Comparison of ENCODE assay signal across 1 cellular context in the genomic region with DNA sequence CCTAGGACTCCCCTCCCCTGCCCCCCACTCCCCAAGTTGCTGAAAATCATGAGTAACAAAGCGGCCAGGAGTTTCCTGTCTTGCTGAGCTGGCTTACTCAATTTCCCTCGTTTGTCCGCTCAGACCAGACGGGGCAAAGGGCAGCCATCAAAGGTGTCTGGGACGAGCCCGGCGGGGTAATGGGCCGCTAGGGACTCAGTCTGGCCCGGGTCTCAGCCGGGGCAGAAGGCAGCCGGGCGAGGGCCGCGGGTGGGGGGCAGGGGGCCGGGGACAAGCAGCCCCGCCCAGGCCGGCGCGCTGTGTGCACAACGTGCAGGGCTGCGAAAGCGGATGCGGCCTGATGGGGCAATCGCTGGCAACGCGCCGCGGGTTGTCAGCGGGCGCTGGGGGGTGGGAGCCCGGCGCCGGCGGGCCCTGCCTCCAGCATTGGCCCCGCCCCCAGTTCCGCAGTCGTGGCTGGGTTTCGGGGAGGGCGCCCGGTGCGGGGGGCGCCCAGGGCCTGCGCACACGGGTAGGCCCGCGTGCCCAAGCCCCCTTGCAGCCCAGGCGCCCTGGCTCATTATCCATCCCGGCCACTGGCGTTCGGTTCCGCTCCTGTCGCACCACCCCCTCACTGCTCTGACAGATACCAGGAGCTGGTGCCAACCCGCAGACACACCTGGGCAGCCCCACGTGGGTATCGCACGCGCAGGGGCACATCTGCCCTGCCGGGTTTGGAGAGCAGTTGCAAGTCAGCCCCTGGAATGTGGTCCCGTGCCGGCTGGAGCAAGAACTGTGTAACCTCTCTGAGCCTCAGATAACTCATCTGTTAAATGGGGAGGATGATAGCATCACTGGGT.
TF ChIP-seq lines count a peak whose summit lies in the region.

No MANE protein-coding gene starts in this region.

TF ChIP-seq in K562, 482 proteins besides CTCF, POLR2A, EP300 and RAD21 (continued from another document and continues in another):
- no peak for TF ChIP-seq PATZ1 (CRISPR knock-in tag; IDR thresholded peaks at IDR 0.05; ENCODE audit: borderline replicate concordance)
- TF ChIP-seq NR2C1 (IDR thresholded peaks at IDR 0.05): no peak
- peak; percentile 62 for TF ChIP-seq NR2C1 (tag; IDR thresholded peaks at IDR 0.05)
- no peak for TF ChIP-seq ZMIZ1 (IDR thresholded peaks at IDR 0.05; ENCODE audit: low read depth in 2 of 2, low read length in 2 of 2)
- peak; percentile 77; the same call in 1 of the 2 replicates for TF ChIP-seq E2F3 (CRISPR knock-in tag; IDR thresholded peaks at IDR 0.05)
- peak; percentile 83 for TF ChIP-seq BHLHE40 (IDR thresholded peaks at IDR 0.05; ENCODE audit: low read length)
- TF ChIP-seq SRSF7 (optimal IDR thresholded peaks at IDR 0.05; ENCODE audit: low read depth, low read length): no peak
- TF ChIP-seq ZNF175 (CRISPR knock-in tag; IDR thresholded peaks at IDR 0.05; ENCODE audit: low read depth): no peak
- peak; percentile 72; the same call in 1 of the 2 replicates for TF ChIP-seq TCF15 (CRISPR knock-in tag; IDR thresholded peaks at IDR 0.05)
- TF ChIP-seq RBM34 (IDR thresholded peaks at IDR 0.05; ENCODE audit: borderline replicate concordance, insufficient read depth, low read length): no peak
- TF ChIP-seq MXI1 (IDR thresholded peaks at IDR 0.05; ENCODE audit: low read depth, low read length): no peak
- no peak for TF ChIP-seq PURB (CRISPR knock-in tag; IDR thresholded peaks at IDR 0.05; ENCODE audit: low read depth)
- peak; percentile 50; the same call in 1 of the 2 replicates for TF ChIP-seq ELF2 (CRISPR knock-in tag; IDR thresholded peaks at IDR 0.05)
- no peak for TF ChIP-seq ZNF282 (CRISPR knock-in tag; IDR thresholded peaks at IDR 0.05)
- no peak for TF ChIP-seq ZNF696 (CRISPR knock-in tag; conservative IDR thresholded peaks at IDR 0.05)
- TF ChIP-seq ZNF311 (CRISPR knock-in tag; IDR thresholded peaks at IDR 0.05): peak; percentile 85
- TF ChIP-seq, protein P1, sequence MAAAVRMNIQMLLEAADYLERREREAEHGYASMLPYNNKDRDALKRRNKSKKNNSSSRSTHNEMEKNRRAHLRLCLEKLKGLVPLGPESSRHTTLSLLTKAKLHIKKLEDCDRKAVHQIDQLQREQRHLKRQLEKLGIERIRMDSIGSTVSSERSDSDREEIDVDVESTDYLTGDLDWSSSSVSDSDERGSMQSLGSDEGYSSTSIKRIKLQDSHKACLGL (CRISPR knock-in tag; IDR thresholded peaks at IDR 0.05; ENCODE audit: borderline replicate concordance, poor library complexity, severe bottlenecking): no peak
- TF ChIP-seq HMG20B (CRISPR knock-in tag; IDR thresholded peaks at IDR 0.05): no peak
- TF ChIP-seq ZNF785 (CRISPR knock-in tag; IDR thresholded peaks at IDR 0.05): no peak
- no peak for TF ChIP-seq KLF10 (CRISPR knock-in tag; IDR thresholded peaks at IDR 0.05)
- TF ChIP-seq TEAD1 (CRISPR knock-in tag; IDR thresholded peaks at IDR 0.05): peak; percentile 86 to 91; a peak in 3 of 4 replicates
- no peak for TF ChIP-seq ASH1L (IDR thresholded peaks at IDR 0.05; ENCODE audit: borderline replicate concordance, low read depth, partially characterized antibody)
- peak; percentile 27; the same call in 1 of the 2 replicates for TF ChIP-seq CBFA2T3 (IDR thresholded peaks at IDR 0.05)
- peak; percentile 77 for TF ChIP-seq RBFOX2 (IDR thresholded peaks at IDR 0.05; ENCODE audit: low read depth, low read length)
- peak; percentile 67; the same call in 1 of the 2 replicates for TF ChIP-seq CBX1 (IDR thresholded peaks at IDR 0.05; ENCODE audit: low read depth)
- TF ChIP-seq CTBP1 (IDR thresholded peaks at IDR 0.05; ENCODE audit: borderline replicate concordance): peak; percentile 19
- no peak for TF ChIP-seq NR0B1 (IDR thresholded peaks at IDR 0.05; ENCODE audit: partially characterized antibody)
- 0 out of 2 replicates have a peak, but pooled peaks have one; percentile 27 for TF ChIP-seq ZNF57 (CRISPR knock-in tag; IDR thresholded peaks at IDR 0.05)
- no peak for TF ChIP-seq HOXB6 (CRISPR knock-in tag; IDR thresholded peaks at IDR 0.05; ENCODE audit: borderline replicate concordance)
- no peak for TF ChIP-seq NEUROD1 (IDR thresholded peaks at IDR 0.05; ENCODE audit: borderline replicate concordance, low read depth, low read length, partially characterized antibody)
- no peak for TF ChIP-seq RAD51 (IDR thresholded peaks at IDR 0.05; ENCODE audit: borderline replicate concordance, low read depth)
- 0 out of 2 replicates have a peak, but pooled peaks have one; percentile 11 for TF ChIP-seq ZNF134 (CRISPR knock-in tag; conservative IDR thresholded peaks at IDR 0.05)
- no peak for TF ChIP-seq FOXJ3 (CRISPR knock-in tag; IDR thresholded peaks at IDR 0.05)
- TF ChIP-seq ETS2 (tag; IDR thresholded peaks at IDR 0.05; ENCODE audit: borderline replicate concordance, poor library complexity, severe bottlenecking): peak; percentile 69
- TF ChIP-seq DPF2 (IDR thresholded peaks at IDR 0.05): no peak
- TF ChIP-seq SIRT6 (IDR thresholded peaks at IDR 0.05; ENCODE audit: low read depth, low read length): no peak
- no peak for TF ChIP-seq GATA2 (CRISPR knock-in tag; IDR thresholded peaks at IDR 0.05)
- TF ChIP-seq DMBX1 (CRISPR knock-in tag; IDR thresholded peaks at IDR 0.05; ENCODE audit: borderline replicate concordance): peak; percentile 92
- no peak for TF ChIP-seq ZNF609 (CRISPR knock-in tag; IDR thresholded peaks at IDR 0.05; ENCODE audit: borderline replicate concordance)
- TF ChIP-seq ZNF511 (CRISPR knock-in tag; IDR thresholded peaks at IDR 0.05): no peak
- TF ChIP-seq TOE1 (IDR thresholded peaks at IDR 0.05; ENCODE audit: borderline replicate concordance): no peak
- TF ChIP-seq TOE1 (CRISPR knock-in tag; IDR thresholded peaks at IDR 0.05; ENCODE audit: borderline replicate concordance, low read depth): peak; percentile 61; the same call in 1 of the 2 replicates
- no peak for TF ChIP-seq ELF1 (tag; IDR thresholded peaks at IDR 0.05)
- TF ChIP-seq ZNF717 (CRISPR knock-in tag; IDR thresholded peaks at IDR 0.05): no peak
- no peak for TF ChIP-seq NCOA1 (IDR thresholded peaks at IDR 0.05; ENCODE audit: low read depth)
- TF ChIP-seq ATF1 (CRISPR knock-in tag; IDR thresholded peaks at IDR 0.05): no peak
- TF ChIP-seq ATF1 (tag; IDR thresholded peaks at IDR 0.05): no peak
- TF ChIP-seq SPI1 (IDR thresholded peaks at IDR 0.05; ENCODE audit: borderline replicate concordance, low read depth, low read length): no peak
- no peak; the same call in 1 of the 2 replicates for TF ChIP-seq LEF1 (IDR thresholded peaks at IDR 0.05)
